In genomic region chr15:62241135-62241770, GRCh38 we compare ENCODE assay signal across 11 cellular contexts.
DNase-seq lines count a peak whose midpoint lies in the region; ATAC-seq and TF ChIP-seq lines count a peak whose summit lies in the region.
"Had no signal": no experiment of that assay in that cellular context is flagged by ENCODE, and none has a peak within 500 bp of the region (broad histone marks: within the 10 kb centered on the region; RNA-seq: fewer than 3 reads in every experiment).

No MANE protein-coding gene starts in this region.

- CTCF ChIA-PET in mammary epithelial cell (lab: Charles Lee; ENCODE audit: low non-redundant PET) = no interaction called here

- H3K9ac ChIP-seq in mammary epithelial cell (ENCODE audit: insufficient read depth, low read length) = no peak overlapping the region

- no peak for ATAC-seq in natural killer cell

- H3K36me3 ChIP-seq in mammary epithelial cell (ENCODE audit: insufficient read depth, low read length) = no peaks in the 10 kb centered on the region
- H3K36me3 ChIP-seq in vagina = no peaks in the 10 kb centered on the region
- H3K36me3 ChIP-seq: pancreas had no signal

- no peak overlapping the region for H3K4me2 ChIP-seq in mammary epithelial cell (ENCODE audit: insufficient read depth, low read depth, low read length)

- peak; percentile 41 for DNase-seq in ELR (ENCODE audit: low read depth)
- peak; percentile 5 for DNase-seq in mammary epithelial cell
- DNase-seq in neural crest cell (ENCODE audit: low read depth, low spot score) = peak; percentile 9
- no peak for DNase-seq in amniotic stem cell (lab: John Stamatoyannopoulos, UW)
- DNase-seq in vagina (ENCODE audit: extremely low spot score in 2 of 2) = no peak
- DNase-seq in natural killer cell = no peak
- DNase-seq: activated B cell treated with CpG ODN at 0.5 μM for 24 hours had no signal

- H3K9me3 ChIP-seq in mammary epithelial cell (replicated peaks; ENCODE audit: insufficient read depth, low read length) = peaks cover 3% of the 10 kb centered on the region
- no peaks in the 10 kb centered on the region for H3K9me3 ChIP-seq in vagina
- H3K9me3 ChIP-seq: pancreas had no signal

- H3K27ac ChIP-seq in mammary epithelial cell (ENCODE audit: insufficient read depth, low read depth, low read length) (no peak overlapping the region), vagina (no peak overlapping the region)
- H3K27ac ChIP-seq: pancreas had no signal

- H2AFZ ChIP-seq in mammary epithelial cell (ENCODE audit: low read depth, low read length) = no peak overlapping the region

- H3K36me3 Mint-ChIP-seq in neural crest cell (ENCODE audit: low read depth) (no peaks in the 10 kb centered on the region), natural killer cell (no peaks in the 10 kb centered on the region)

- peaks cover 17% of the 10 kb centered on the region for H3K27me3 Mint-ChIP-seq in neural crest cell (ENCODE audit: low read depth)
- peaks cover 4 to 13% of the 10 kb centered on the region in 2 donors for H3K27me3 Mint-ChIP-seq in natural killer cell (ENCODE audit: low read depth in 2 of 2)
- H3K27me3 Mint-ChIP-seq: activated B cell treated with CpG ODN at 0.5 μM for 24 hours; dendritic cell treated with granulocyte-macrophage colony-stimulating factor and Interleukin-4, amounts not matched to agents 40 ng/mL and 50 ng/mL, for 4 days; IgD-negative memory B cell had no signal

- H3K4me3 Mint-ChIP-seq in neural crest cell (no peak overlapping the region), natural killer cell (no peak overlapping the region)
- H3K4me3 Mint-ChIP-seq: activated B cell treated with CpG ODN at 0.5 μM for 24 hours; dendritic cell treated with granulocyte-macrophage colony-stimulating factor and Interleukin-4, amounts not matched to agents 40 ng/mL and 50 ng/mL, for 4 days; IgD-negative memory B cell had no signal

- H3K79me2 ChIP-seq in mammary epithelial cell (ENCODE audit: insufficient read depth, low read length) = no peaks in the 10 kb centered on the region

- peaks cover 3% of the 10 kb centered on the region for H3K9me3 Mint-ChIP-seq in neural crest cell
- H3K9me3 Mint-ChIP-seq in natural killer cell = no peaks in the 10 kb centered on the region
- H3K9me3 Mint-ChIP-seq: activated B cell treated with CpG ODN at 0.5 μM for 24 hours; dendritic cell treated with granulocyte-macrophage colony-stimulating factor and Interleukin-4, amounts not matched to agents 40 ng/mL and 50 ng/mL, for 4 days had no signal

- 71% methylated on average over 5 of the region's 5 CpGs for WGBS in mammary epithelial cell (ENCODE audit: low coverage, missing lambda C conversion rate)

- H3K4me1 ChIP-seq in mammary epithelial cell (ENCODE audit: insufficient read depth, low read length) = no peaks in the 10 kb centered on the region
- no peaks in the 10 kb centered on the region for H3K4me1 ChIP-seq in vagina
- H3K4me1 ChIP-seq: pancreas had no signal

- H3K27me3 ChIP-seq in mammary epithelial cell (ENCODE audit: insufficient read depth, low read length) (peaks cover under 1% of the 10 kb centered on the region), vagina (no peaks in the 10 kb centered on the region)
- H3K27me3 ChIP-seq: pancreas had no signal

- no peak for TF ChIP-seq POLR2A in vagina (IDR thresholded peaks at IDR 0.05)

- TF ChIP-seq CTCF in LNCAP (IDR thresholded peaks at IDR 0.05) (peak; percentile 43; the same call in 1 of the 2 replicates), mammary epithelial cell (conservative IDR thresholded peaks at IDR 0.05 in 1 of 2, IDR thresholded peaks at IDR 0.05 in 1 of 2; ENCODE audit: extremely low read depth in 1 of 2, insufficient read depth in 1 of 2, low read depth in 1 of 2, low read length in 2 of 2) (no peak), neural crest cell (conservative IDR thresholded peaks at IDR 0.05) (peak; percentile 46), vagina (IDR thresholded peaks at IDR 0.05) (no peak), natural killer cell (IDR thresholded peaks at IDR 0.05) (no peak)

- no TSS peak for BruUV-seq in mammary epithelial cell (replicated peaks; lab: Mats Ljungman, UMichigan)

- H3K27ac Mint-ChIP-seq in neural crest cell (ENCODE audit: unreplicated experiment) (no peak overlapping the region), natural killer cell (no peak overlapping the region)
- H3K27ac Mint-ChIP-seq: activated B cell treated with CpG ODN at 0.5 μM for 24 hours; dendritic cell treated with granulocyte-macrophage colony-stimulating factor and Interleukin-4, amounts not matched to agents 40 ng/mL and 50 ng/mL, for 4 days; IgD-negative memory B cell had no signal

- no peaks in the 10 kb centered on the region for H4K20me1 ChIP-seq in mammary epithelial cell (ENCODE audit: insufficient read depth, low read length)

- in situ Hi-C loops in mammary epithelial cell (cut with MboI; ENCODE audit: low sequenced_read_pairs in 2 of 2) = no loop called here

- H3K4me3 ChIP-seq in mammary epithelial cell (replicated peaks in 1 of 3; ENCODE audit: insufficient read depth in 1 of 3, low read depth in 2 of 3, low read length in 3 of 3) (no peak overlapping the region), vagina (no peak overlapping the region)
- H3K4me3 ChIP-seq: pancreas had no signal

- no peaks in the 10 kb centered on the region for H3K4me1 Mint-ChIP-seq in neural crest cell
- H3K4me1 Mint-ChIP-seq in natural killer cell = no peaks in the 10 kb centered on the region
- H3K4me1 Mint-ChIP-seq: activated B cell treated with CpG ODN at 0.5 μM for 24 hours, IgD-negative memory B cell had no signal

- dilution Hi-C loops in mammary epithelial cell (cut with HindIII; ENCODE audit: low sequenced_read_pairs) = no loop called here

- intact Hi-C loops in mammary epithelial cell (cut with micrococcal nuclease) = loop anchor here (10.0 kb wide), 1 partner anchor 76 kb away; the partner anchor contains the start of gene C2CD4B
- intact Hi-C loops in vagina (cut with DNase I) = no loop called here
- intact Hi-C loops in natural killer cell (cut with micrococcal nuclease) = no loop called here

Comparison
In these comparisons a context has a peak if more than half of its experiments do, and no peak if none do; other contexts are left out.
1. DNase-seq: peak in ELR (single experiment), mammary epithelial cell (single experiment) and neural crest cell (single experiment); none in amniotic stem cell (single experiment), vagina (0 of 2) and natural killer cell (single experiment).
2. CTCF ChIP-seq: peak in LNCAP (single experiment) and neural crest cell (single experiment); none in mammary epithelial cell (0 of 2), vagina (0 of 3) and natural killer cell (single experiment).